In the genomic region with DNA sequence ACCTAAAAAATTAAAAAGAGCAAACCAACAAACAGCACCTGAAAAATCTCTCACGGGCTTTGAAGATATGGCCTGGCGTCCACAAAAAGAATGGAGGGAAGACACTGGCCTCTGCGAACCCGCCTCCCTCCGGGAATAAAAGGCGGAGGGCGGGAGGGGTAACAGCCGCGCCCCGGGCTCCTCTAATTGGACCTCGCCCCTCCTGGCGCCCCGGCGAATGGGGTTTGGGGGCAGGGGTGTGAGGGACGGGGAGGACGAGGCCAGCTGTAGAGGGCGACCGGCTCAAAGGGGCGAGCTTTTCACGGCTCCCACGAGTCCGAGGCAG, we compare ENCODE assay signal across 8 cellular contexts. TPM values are rescaled to one million over a fixed set of nuclear protein-coding genes. Genes with fewer than 3 reads are reported as not detected.
DNase-seq lines count a peak whose midpoint lies in the region; ATAC-seq and TF ChIP-seq lines count a peak whose summit lies in the region.

No MANE protein-coding gene starts in this region.

- peaks cover 36% of the 10 kb centered on the region for H3K4me1 Mint-ChIP-seq in activated naive CD4-positive, alpha-beta T cell treated with anti-CD3 and anti-CD28 coated beads, Interleukin-2, amount 10 ng/mL, durations not matched to agents 7 days and 5 days

- H3K27ac ChIP-seq in OCI-LY7 (ENCODE audit: low read depth, low read length, poor library complexity, severe bottlenecking) (peak overlapping the region; percentile 84), mammary epithelial cell (ENCODE audit: insufficient read depth, low read depth, low read length) (peak overlapping the region; percentile 94), spleen (peak overlapping the region; percentile 88 to 98 (median 93))

- H3K9me3 Mint-ChIP-seq in activated naive CD4-positive, alpha-beta T cell treated with anti-CD3 and anti-CD28 coated beads, Interleukin-2, amount 10 ng/mL, durations not matched to agents 7 days and 5 days: no peaks in the 10 kb centered on the region

- H3K27me3 ChIP-seq in mammary epithelial cell (ENCODE audit: insufficient read depth, low read length): no peaks in the 10 kb centered on the region
- peaks cover 0 to 12% (median 0%) of the 10 kb centered on the region in 7 donors for H3K27me3 ChIP-seq in spleen (replicated peaks in 1 of 7)

- H3K79me2 ChIP-seq in OCI-LY7 (ENCODE audit: insufficient read depth, low read depth, low read length): peaks cover 29% of the 10 kb centered on the region; the same call in 1 of the 2 replicates
- H3K79me2 ChIP-seq in mammary epithelial cell (ENCODE audit: insufficient read depth, low read length): peaks cover 36% of the 10 kb centered on the region

- ATAC-seq in GM21737 (IDR thresholded peaks at IDR 0.05; ENCODE audit: unreplicated experiment): peak; percentile 47

- peak overlapping the region; percentile 53 for H3K27ac Mint-ChIP-seq in activated naive CD4-positive, alpha-beta T cell treated with anti-CD3 and anti-CD28 coated beads, Interleukin-2, amount 10 ng/mL, durations not matched to agents 7 days and 5 days

- intact Hi-C loops in OCI-LY7 (cut with micrococcal nuclease; ENCODE audit: unreplicated experiment) (loop anchor here (1.0 to 5.0 kb wide), 4 partner anchors 52 to 558 kb away; a partner anchor contains a TSS), mammary epithelial cell (cut with micrococcal nuclease) (loop anchor here (1.0 kb wide), 2 partner anchors 110 to 194 kb away; no protein-coding TSS in a partner anchor), spleen (cut with DNase I; ENCODE audit: low total_unique reads) (no loop called here)

- H3K36me3 ChIP-seq in OCI-LY7 (ENCODE audit: insufficient read depth, low read length) (no peaks in the 10 kb centered on the region), mammary epithelial cell (ENCODE audit: insufficient read depth, low read length) (no peaks in the 10 kb centered on the region), spleen (no peaks in the 10 kb centered on the region)

- TF ChIP-seq CTCF in OCI-LY7 (conservative IDR thresholded peaks at IDR 0.05; ENCODE audit: low read length) (no peak; the same call in 1 of the 2 replicates), mammary epithelial cell (conservative IDR thresholded peaks at IDR 0.05 in 1 of 2, IDR thresholded peaks at IDR 0.05 in 1 of 2; ENCODE audit: extremely low read depth in 1 of 2, insufficient read depth in 1 of 2, low read depth in 1 of 2, low read length in 2 of 2) (peak in 1 of 2 donors; percentile 9), spleen (IDR thresholded peaks at IDR 0.05 in 8 of 11, conservative IDR thresholded peaks at IDR 0.05 in 3 of 11) (no peak)

- 0% methylated on average over 1 of the region's 22 CpGs for WGBS in mammary epithelial cell (ENCODE audit: low coverage, missing lambda C conversion rate)
- 0 to 2% (median 1%) methylated on average over 15 to 22 of the region's 22 CpGs for WGBS in spleen, 5 donors

- dilution Hi-C loops in mammary epithelial cell (cut with HindIII; ENCODE audit: low sequenced_read_pairs): loop anchor here (5.0 kb wide), 1 partner anchor 69 kb away; no protein-coding TSS in a partner anchor

- DNase-seq in activated naive CD4-positive, alpha-beta T cell treated with anti-CD3 and anti-CD28 coated beads, Interleukin-2, amount 10 ng/mL, durations not matched to agents 7 days and 5 days: no peak
- DNase-seq in activated naive CD4-positive, alpha-beta T cell treated with anti-CD3 and anti-CD28 coated beads, Interleukin-2, amount 50 U/mL, for 16 hours: no peak
- peak; percentile 86 for DNase-seq in HuH-7.5 (ENCODE audit: low spot score)
- peak; percentile 76 for DNase-seq in OCI-LY7 (ENCODE audit: low spot score)
- peak; percentile 75 for DNase-seq in mammary epithelial cell
- peak; percentile 94 for DNase-seq in iPS-NIHi7 (ENCODE audit: extremely low spot score)
- peak; percentile 88 for DNase-seq in spleen

- H3K4me3 Mint-ChIP-seq in activated naive CD4-positive, alpha-beta T cell treated with anti-CD3 and anti-CD28 coated beads, Interleukin-2, amount 10 ng/mL, durations not matched to agents 7 days and 5 days: peak overlapping the region; percentile 92

- H2AFZ ChIP-seq in OCI-LY7 (ENCODE audit: low read length) (peak overlapping the region; percentile 81), mammary epithelial cell (ENCODE audit: low read depth, low read length) (peak overlapping the region; percentile 100)

- peak overlapping the region; percentile 79 for H3K4me3 ChIP-seq in OCI-LY7 (ENCODE audit: low read depth, low read length, poor library complexity, severe bottlenecking)
- H3K4me3 ChIP-seq in mammary epithelial cell (replicated peaks in 1 of 3; ENCODE audit: insufficient read depth in 1 of 3, low read depth in 2 of 3, low read length in 3 of 3): peak overlapping the region; percentile 94 to 100 (median 95)
- H3K4me3 ChIP-seq in spleen: peak overlapping the region; percentile 81 to 100 (median 99)

- H3K9me3 ChIP-seq in OCI-LY7 (ENCODE audit: low read length): no peaks in the 10 kb centered on the region
- no peaks in the 10 kb centered on the region for H3K9me3 ChIP-seq in mammary epithelial cell (replicated peaks; ENCODE audit: insufficient read depth, low read length)
- no peaks in the 10 kb centered on the region for H3K9me3 ChIP-seq in spleen

- H3K4me1 ChIP-seq in OCI-LY7 (ENCODE audit: insufficient read depth, low read length, poor library complexity, severe bottlenecking) (peaks cover 14% of the 10 kb centered on the region), mammary epithelial cell (ENCODE audit: insufficient read depth, low read length) (peaks cover 22% of the 10 kb centered on the region), spleen (peaks cover 2 to 34% (median 16%) of the 10 kb centered on the region in 6 donors)

- H4K20me1 ChIP-seq in OCI-LY7 (ENCODE audit: insufficient read depth, low read length) (no peaks in the 10 kb centered on the region; the same call in 1 of the 2 replicates), mammary epithelial cell (ENCODE audit: insufficient read depth, low read length) (no peaks in the 10 kb centered on the region)

- CTCF ChIA-PET in activated naive CD4-positive, alpha-beta T cell treated with anti-CD3 and anti-CD28 coated beads, Interleukin-2, amount 10 ng/mL, durations not matched to agents 7 days and 5 days (lab: Charles Lee): no interaction called here
- CTCF ChIA-PET in OCI-LY7 (lab: Charles Lee; ENCODE audit: unreplicated experiment) (no interaction called here), mammary epithelial cell (lab: Charles Lee; ENCODE audit: low non-redundant PET) (no interaction called here)

- TF ChIP-seq POLR2A in spleen (IDR thresholded peaks at IDR 0.05): no peak

- POLR2A ChIA-PET in OCI-LY7 (lab: Charles Lee): interaction anchor here (1.3 kb wide), 5 partner anchors 8 to 190 kb away, joined by 3 to 6 read pairs (median 4); no protein-coding TSS in a partner anchor

- H3K4me2 ChIP-seq in OCI-LY7 (ENCODE audit: low read length) (peak overlapping the region; percentile 80), mammary epithelial cell (ENCODE audit: insufficient read depth, low read depth, low read length) (peak overlapping the region; percentile 77)

- no peaks in the 10 kb centered on the region for H3K9me2 ChIP-seq in OCI-LY7 (ENCODE audit: insufficient read depth, low read length)

- peaks cover 11% of the 10 kb centered on the region for H3K27me3 Mint-ChIP-seq in activated naive CD4-positive, alpha-beta T cell treated with anti-CD3 and anti-CD28 coated beads, Interleukin-2, amount 10 ng/mL, durations not matched to agents 7 days and 5 days

- in situ Hi-C loops in mammary epithelial cell (cut with MboI; ENCODE audit: low sequenced_read_pairs in 2 of 2): loop anchor here in 1 of 2 donors (25.0 kb wide), 1 partner anchor 196 kb away; a partner anchor contains a TSS

- peaks cover 9% of the 10 kb centered on the region for H3K36me3 Mint-ChIP-seq in activated naive CD4-positive, alpha-beta T cell treated with anti-CD3 and anti-CD28 coated beads, Interleukin-2, amount 10 ng/mL, durations not matched to agents 7 days and 5 days

- peak overlapping the region; percentile 69 for H3K9ac ChIP-seq in mammary epithelial cell (ENCODE audit: insufficient read depth, low read length)

- BruUV-seq in OCI-LY7 (replicated peaks; lab: Mats Ljungman, UMichigan): no TSS peak
- BruUV-seq in mammary epithelial cell (replicated peaks; lab: Mats Ljungman, UMichigan): no TSS peak

RNA-seq across cellular contexts. Expression of a gene that starts 0.8 kb away (rescaled TPM):
- 12.3 and 13.9 TPM in 2 replicates for total RNA-seq in OCI-LY7 (2014; rRNA removed; shearing (Covaris generic))
- 28.7 TPM in 2 replicates for total RNA-seq in OCI-LY7 (2022)
- total RNA-seq in mammary epithelial cell: 10 to 100 TPM in 1 of 2 donors, 1 to 10 TPM in 1; 4.2 to 12.9 TPM
- 7.1 TPM for polyA plus RNA-seq in mammary epithelial cell
- 38.9 TPM for polyA minus RNA-seq in mammary epithelial cell
- 1 to 10 TPM; 5.4 to 9.7 (median 7.9) TPM for total RNA-seq in spleen
- 1 to 10 TPM in 2 of 3 donors, under 1 TPM in 1; 0.89 to 2.0 (median 1.7) TPM for polyA plus RNA-seq in spleen

Comparison
In these comparisons a context has a peak if more than half of its experiments do, and no peak if none do; other contexts are left out.
1. DNase-seq: peak in HuH-7.5 (single experiment), OCI-LY7 (single experiment), mammary epithelial cell (single experiment), iPS-NIHi7 (single experiment) and spleen (single experiment); none in activated naive CD4-positive, alpha-beta T cell treated with anti-CD3 and anti-CD28 coated beads, Interleukin-2, amount 10 ng/mL, durations not matched to agents 7 days and 5 days (single experiment) and activated naive CD4-positive, alpha-beta T cell treated with anti-CD3 and anti-CD28 coated beads, Interleukin-2, amount 50 U/mL, for 16 hours (single experiment).
2. Peak in every context shown above with its lines, with median percentiles within 50 percentile points of each other: H3K27ac ChIP-seq and H3K4me3 ChIP-seq.